ENCODE assay signal across 2 cellular contexts in genomic region chr6:150252714-150253444, GRCh38.
TF ChIP-seq lines count a peak whose summit lies in the region.

No MANE protein-coding gene starts in this region.

TF ChIP-seq in SK-N-SH, 30 proteins besides CTCF, POLR2A, EP300 and RAD21:
- TF ChIP-seq IRF3 (IDR thresholded peaks at IDR 0.05; ENCODE audit: low read depth, low read length) (no peak), RCOR1 (IDR thresholded peaks at IDR 0.05; ENCODE audit: low read length) (no peak), RXRA (IDR thresholded peaks at IDR 0.05; ENCODE audit: borderline replicate concordance, low read depth) (no peak), POLR2AphosphoS5 (IDR thresholded peaks at IDR 0.05; ENCODE audit: low read depth, low read length) (no peak), GABPA (IDR thresholded peaks at IDR 0.05; ENCODE audit: low read depth) (no peak), USF1 (IDR thresholded peaks at IDR 0.05; ENCODE audit: borderline replicate concordance, low read depth) (no peak), ELF1 (IDR thresholded peaks at IDR 0.05) (no peak), SIN3A (IDR thresholded peaks at IDR 0.05; ENCODE audit: borderline replicate concordance, low read depth, low read length) (no peak), NFIC (IDR thresholded peaks at IDR 0.05; ENCODE audit: borderline replicate concordance) (no peak), YY1 (IDR thresholded peaks at IDR 0.05; ENCODE audit: low read depth) (no peak), MEF2A (IDR thresholded peaks at IDR 0.05; ENCODE audit: borderline replicate concordance, low read depth) (no peak), ZBTB33 (IDR thresholded peaks at IDR 0.05; ENCODE audit: borderline replicate concordance, low read depth) (no peak), FOSL2 (IDR thresholded peaks at IDR 0.05; ENCODE audit: borderline replicate concordance, low read depth) (no peak), TEAD4 (IDR thresholded peaks at IDR 0.05; ENCODE audit: borderline replicate concordance, insufficient read depth) (no peak), MAX (IDR thresholded peaks at IDR 0.05; ENCODE audit: low read depth) (no peak), FOXJ3 (CRISPR knock-in tag; IDR thresholded peaks at IDR 0.05) (no peak), REST (IDR thresholded peaks at IDR 0.05; ENCODE audit: low read depth, low read length) (no peak), JUND (IDR thresholded peaks at IDR 0.05) (no peak), GATA2 (CRISPR knock-in tag; IDR thresholded peaks at IDR 0.05) (no peak), USF2 (IDR thresholded peaks at IDR 0.05; ENCODE audit: borderline replicate concordance, low read depth, low read length) (no peak)

TF ChIP-seq in SK-N-SH treated with all-trans-retinoic acid at 6 μM for 48 hours, 23 proteins besides CTCF, POLR2A, EP300 and RAD21 (continued from another document):
- TF ChIP-seq TSHZ2 (CRISPR knock-in tag; IDR thresholded peaks at IDR 0.05) = no peak
- no peak for TF ChIP-seq ESRRG (CRISPR knock-in tag; IDR thresholded peaks at IDR 0.05)
- no peak for TF ChIP-seq ZNF70 (CRISPR knock-in tag; IDR thresholded peaks at IDR 0.05)
- no peak for TF ChIP-seq BACH2 (CRISPR knock-in tag; IDR thresholded peaks at IDR 0.05; ENCODE audit: borderline replicate concordance)
- TF ChIP-seq PATZ1 (CRISPR knock-in tag; IDR thresholded peaks at IDR 0.05; ENCODE audit: borderline replicate concordance) = no peak
- no peak for TF ChIP-seq PPARA (CRISPR knock-in tag; IDR thresholded peaks at IDR 0.05; ENCODE audit: borderline replicate concordance)
- no peak for TF ChIP-seq ZNF8 (CRISPR knock-in tag; IDR thresholded peaks at IDR 0.05)
- TF ChIP-seq ZNF565 (CRISPR knock-in tag; conservative IDR thresholded peaks at IDR 0.05; ENCODE audit: low read depth) = no peak
